In the genomic region with DNA sequence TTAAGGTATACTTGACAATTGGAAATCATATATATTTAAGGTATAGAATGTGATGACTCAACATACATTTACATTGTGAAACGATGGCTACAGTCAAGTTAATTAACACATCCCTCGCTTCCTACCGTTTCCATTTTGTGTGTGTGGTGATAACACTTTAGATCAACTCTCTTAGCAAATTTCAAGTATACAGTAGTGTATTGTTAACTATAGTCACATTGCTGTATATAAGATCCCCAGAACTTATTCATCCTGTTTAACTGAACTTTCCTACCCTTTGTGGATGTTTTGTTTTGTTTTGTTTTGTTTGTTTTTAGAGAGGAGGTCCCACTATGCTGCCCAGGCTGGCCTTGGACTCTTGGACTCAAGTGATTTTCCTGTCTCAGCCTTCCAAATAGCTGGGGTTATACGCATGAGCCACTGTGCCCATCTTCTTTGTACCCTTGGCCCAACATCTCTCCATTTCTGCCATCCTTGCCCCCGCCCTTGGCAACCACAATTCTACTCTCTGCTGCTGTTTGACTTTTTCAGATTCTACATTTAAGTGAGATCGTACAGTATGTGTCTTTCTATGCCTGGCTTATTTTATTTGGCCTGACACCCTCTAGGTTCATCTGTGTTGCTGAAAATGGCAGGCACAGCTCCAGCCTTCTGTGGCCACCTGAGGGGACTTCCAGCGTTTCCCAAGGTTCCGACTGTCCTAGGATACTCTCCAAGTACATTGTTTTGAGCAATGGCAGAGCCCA, we compare ENCODE assay signal across 1 cellular context.
TF ChIP-seq lines count a peak whose summit lies in the region.

No MANE protein-coding gene starts in this region.

TF ChIP-seq in SK-N-SH treated with all-trans-retinoic acid at 6 μM for 48 hours, 23 proteins besides CTCF, POLR2A, EP300 and RAD21 (continued from another document):
- TF ChIP-seq TOX (CRISPR knock-in tag; IDR thresholded peaks at IDR 0.05; ENCODE audit: borderline replicate concordance) (no peak), ZFP3 (CRISPR knock-in tag; IDR thresholded peaks at IDR 0.05) (no peak), ESRRG (CRISPR knock-in tag; IDR thresholded peaks at IDR 0.05) (no peak), SNAI2 (CRISPR knock-in tag; IDR thresholded peaks at IDR 0.05) (no peak), CSDC2 (CRISPR knock-in tag; IDR thresholded peaks at IDR 0.05) (no peak), TCF4 (CRISPR knock-in tag; IDR thresholded peaks at IDR 0.05; ENCODE audit: borderline replicate concordance) (no peak), BACH2 (CRISPR knock-in tag; IDR thresholded peaks at IDR 0.05; ENCODE audit: borderline replicate concordance) (no peak), ZFP30 (CRISPR knock-in tag; IDR thresholded peaks at IDR 0.05) (no peak)
